ENCODE assay signal across 8 cellular contexts in genomic region chr2:240586919-240587800, GRCh38. TPM values are rescaled to one million over a fixed set of nuclear protein-coding genes. Genes with fewer than 3 reads are reported as not detected.
A peak's percentile ranks its signal among the peaks of the same experiment; 100 is the strongest.
DNase-seq lines count a peak whose midpoint lies in the region; ATAC-seq, FAIRE-seq and TF ChIP-seq lines count a peak whose summit lies in the region.

No MANE protein-coding gene starts in this region.

- peak overlapping the region; percentile 89 for H3K4me3 Mint-ChIP-seq in memory B cell

- no peaks in the 10 kb centered on the region for H3K9me3 ChIP-seq in BE2C
- H3K9me3 ChIP-seq in Loucy (ENCODE audit: insufficient read depth, low read depth, low read length): no peaks in the 10 kb centered on the region
- no peaks in the 10 kb centered on the region for H3K9me3 ChIP-seq in WERI-Rb-1 (ENCODE audit: severe bottlenecking)
- no peaks in the 10 kb centered on the region for H3K9me3 ChIP-seq in subcutaneous abdominal adipose tissue (ENCODE audit: control insufficient read depth in 5 of 5, low read length in 5 of 5)

- H3K4me1 Mint-ChIP-seq in memory B cell: peaks cover 30% of the 10 kb centered on the region

- no peak for TF ChIP-seq CTCF in BE2C (IDR thresholded peaks at IDR 0.05; ENCODE audit: low read depth, low read length)
- TF ChIP-seq CTCF in Loucy (conservative IDR thresholded peaks at IDR 0.05; ENCODE audit: low read length): no peak
- no peak for TF ChIP-seq CTCF in WERI-Rb-1 (IDR thresholded peaks at IDR 0.05; ENCODE audit: low read depth, low read length)

- H3K36me3 Mint-ChIP-seq in memory B cell: no peaks in the 10 kb centered on the region

- peak overlapping the region; percentile 86 for H3K9ac ChIP-seq in Loucy (ENCODE audit: low read depth, low read length, poor library complexity, severe bottlenecking)
- H3K9ac ChIP-seq in subcutaneous abdominal adipose tissue (ENCODE audit: low read length in 5 of 5): peak overlapping the region; percentile 28 to 83 (median 78)

- no peak for DNase-seq in BE2C
- peak; percentile 37 for DNase-seq in WERI-Rb-1
- DNase-seq in memory B cell (ENCODE audit: low spot score in 2 of 2): no peak
- no peak for DNase-seq in RCC 7860 (ENCODE audit: low spot score)

- H3K27me3 Mint-ChIP-seq in memory B cell: no peaks in the 10 kb centered on the region

- H3K9me3 Mint-ChIP-seq in memory B cell: no peaks in the 10 kb centered on the region

- H3K4me3 ChIP-seq in BE2C (ENCODE audit: low read depth, low read length): peak overlapping the region; percentile 99
- H3K4me3 ChIP-seq in Loucy (ENCODE audit: low read length, poor library complexity, severe bottlenecking): peak overlapping the region; percentile 99
- peak overlapping the region; percentile 89 for H3K4me3 ChIP-seq in WERI-Rb-1 (ENCODE audit: low read depth, low read length)
- peak overlapping the region; percentile 72 to 97 (median 90) for H3K4me3 ChIP-seq in subcutaneous abdominal adipose tissue (ENCODE audit: low read depth in 1 of 5, low read length in 5 of 5)

- H3K27ac ChIP-seq in WERI-Rb-1: peak overlapping the region; percentile 98
- H3K27ac ChIP-seq in cingulate gyrus (ENCODE audit: low read depth, low read length): peak overlapping the region; percentile 39
- H3K27ac ChIP-seq in subcutaneous abdominal adipose tissue (ENCODE audit: low read depth, low read length): no peak overlapping the region

- ATAC-seq in GM19397 (IDR thresholded peaks at IDR 0.05; ENCODE audit: unreplicated experiment) (peak; percentile 1), memory B cell (ENCODE audit: low read depth) (peak; percentile 8)

- H3F3A ChIP-seq in Loucy (ENCODE audit: low read depth): no peaks in the 10 kb centered on the region

- H3K9me2 ChIP-seq in Loucy (replicated peaks; ENCODE audit: low read depth, low read length): no peaks in the 10 kb centered on the region

- H3K27me3 ChIP-seq in BE2C: no peaks in the 10 kb centered on the region
- H3K27me3 ChIP-seq in Loucy (ENCODE audit: insufficient read depth, low read length, poor library complexity, severe bottlenecking): no peaks in the 10 kb centered on the region
- no peaks in the 10 kb centered on the region for H3K27me3 ChIP-seq in WERI-Rb-1 (ENCODE audit: insufficient read depth, low read depth, severe bottlenecking)
- H3K27me3 ChIP-seq in subcutaneous abdominal adipose tissue (ENCODE audit: control insufficient read depth in 5 of 5, insufficient read depth in 4 of 5, low read length in 5 of 5): no peaks in the 10 kb centered on the region

- peaks cover 45% of the 10 kb centered on the region for H4K20me1 ChIP-seq in Loucy (ENCODE audit: insufficient read depth, low read length, poor library complexity, severe bottlenecking)

- peaks cover 85% of the 10 kb centered on the region for H3K79me2 ChIP-seq in Loucy (ENCODE audit: insufficient read depth, low read length)

- H3K36me3 ChIP-seq in BE2C: peaks cover 3% of the 10 kb centered on the region
- peaks cover 3% of the 10 kb centered on the region; the same call in 1 of the 2 replicates for H3K36me3 ChIP-seq in Loucy (ENCODE audit: insufficient read depth, low read length)
- H3K36me3 ChIP-seq in WERI-Rb-1: peaks cover 28% of the 10 kb centered on the region
- H3K36me3 ChIP-seq in subcutaneous abdominal adipose tissue (ENCODE audit: control insufficient read depth in 5 of 5, insufficient read depth in 5 of 5, low read length in 5 of 5): peaks cover 0 to 34% (median 27%) of the 10 kb centered on the region in 5 donors

- FAIRE-seq in RCC 7860 (lab: Jason Lieb, UNC): no peak

- H3K4me1 ChIP-seq in BE2C: no peaks in the 10 kb centered on the region
- peaks cover 46% of the 10 kb centered on the region for H3K4me1 ChIP-seq in Loucy (ENCODE audit: insufficient read depth, low read length, poor library complexity, severe bottlenecking)
- H3K4me1 ChIP-seq in subcutaneous abdominal adipose tissue (ENCODE audit: control insufficient read depth in 5 of 5, insufficient read depth in 5 of 5, low read length in 5 of 5): peaks cover 21 to 41% (median 35%) of the 10 kb centered on the region in 5 donors

- no peak overlapping the region for H3K27ac Mint-ChIP-seq in memory B cell

- H2AFZ ChIP-seq in Loucy (ENCODE audit: low read length): peak overlapping the region; percentile 35; the same call in 1 of the 2 replicates

- H3K4me2 ChIP-seq in Loucy (ENCODE audit: low read depth, low read length, poor library complexity, severe bottlenecking): peak overlapping the region; percentile 97

RNA-seq across cellular contexts. Expression of gene CAPN10, which starts 0.6 kb away (rescaled TPM):
- polyA plus RNA-seq in BE2C (2012; ENCODE audit: insufficient read depth, insufficient read length, low read depth): 80.2 TPM

RNA-seq across cellular contexts. Expression of gene RNPEPL1, which starts 18.9 kb away (rescaled TPM):
- polyA plus RNA-seq in BE2C (2012; ENCODE audit: insufficient read depth, insufficient read length, low read depth): 44.6 TPM

RNA-seq across cellular contexts. Expression of gene DUSP28, which starts 27.0 kb away (rescaled TPM):
- 14.7 TPM for polyA plus RNA-seq in BE2C (2012; ENCODE audit: insufficient read depth, insufficient read length, low read depth)

RNA-seq across cellular contexts. Expression of gene ANKMY1, which starts 29.4 kb away (rescaled TPM):
- polyA plus RNA-seq in BE2C (2012; ENCODE audit: insufficient read depth, insufficient read length, low read depth): 4.5 TPM

RNA-seq across cellular contexts. Expression of gene GPR35, which starts 38.1 kb away (rescaled TPM):
- 0.43 TPM for polyA plus RNA-seq in BE2C (2012; ENCODE audit: insufficient read depth, insufficient read length, low read depth)
